1 cellular context compared by ENCODE assay signal in genomic region chr17:48878920-48879898, GRCh38.
TF ChIP-seq lines count a peak whose summit lies in the region.

No MANE protein-coding gene starts in this region.

TF ChIP-seq in HepG2, 621 proteins besides CTCF, POLR2A, EP300 and RAD21 (continued from another document and continues in another):
- peak in 1 of 2 experiments; percentile 66; a peak in 1 of 4 replicates for TF ChIP-seq KLF16 (CRISPR knock-in tag; IDR thresholded peaks at IDR 0.05)
- TF ChIP-seq ZNF281 (CRISPR knock-in tag; IDR thresholded peaks at IDR 0.05; ENCODE audit: borderline replicate concordance), result no peak
- 0 out of 2 replicates have a peak, but pooled peaks have one; percentile 23 for TF ChIP-seq THRA (CRISPR knock-in tag; IDR thresholded peaks at IDR 0.05; ENCODE audit: borderline replicate concordance)
- no peak for TF ChIP-seq SRY (CRISPR knock-in tag; IDR thresholded peaks at IDR 0.05)
- TF ChIP-seq PREB (CRISPR knock-in tag; IDR thresholded peaks at IDR 0.05), result no peak
- TF ChIP-seq ZNF207 (IDR thresholded peaks at IDR 0.05; ENCODE audit: borderline replicate concordance), result no peak
- TF ChIP-seq SMARCC2 (IDR thresholded peaks at IDR 0.05), result no peak
- no peak for TF ChIP-seq ZNF460 (CRISPR knock-in tag; IDR thresholded peaks at IDR 0.05; ENCODE audit: borderline replicate concordance)
- TF ChIP-seq ZNF383 (CRISPR knock-in tag; IDR thresholded peaks at IDR 0.05; ENCODE audit: borderline replicate concordance), result no peak
- TF ChIP-seq DZIP1 (CRISPR knock-in tag; IDR thresholded peaks at IDR 0.05), result no peak
- TF ChIP-seq MTA1 (CRISPR knock-in tag; IDR thresholded peaks at IDR 0.05; ENCODE audit: borderline replicate concordance), result no peak
- no peak for TF ChIP-seq TRAFD1 (CRISPR knock-in tag; IDR thresholded peaks at IDR 0.05; ENCODE audit: borderline replicate concordance)
- TF ChIP-seq, protein P1, sequence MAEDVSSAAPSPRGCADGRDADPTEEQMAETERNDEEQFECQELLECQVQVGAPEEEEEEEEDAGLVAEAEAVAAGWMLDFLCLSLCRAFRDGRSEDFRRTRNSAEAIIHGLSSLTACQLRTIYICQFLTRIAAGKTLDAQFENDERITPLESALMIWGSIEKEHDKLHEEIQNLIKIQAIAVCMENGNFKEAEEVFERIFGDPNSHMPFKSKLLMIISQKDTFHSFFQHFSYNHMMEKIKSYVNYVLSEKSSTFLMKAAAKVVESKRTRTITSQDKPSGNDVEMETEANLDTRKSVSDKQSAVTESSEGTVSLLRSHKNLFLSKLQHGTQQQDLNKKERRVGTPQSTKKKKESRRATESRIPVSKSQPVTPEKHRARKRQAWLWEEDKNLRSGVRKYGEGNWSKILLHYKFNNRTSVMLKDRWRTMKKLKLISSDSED (CRISPR knock-in tag; IDR thresholded peaks at IDR 0.05), result no peak
- TF ChIP-seq, protein P2, sequence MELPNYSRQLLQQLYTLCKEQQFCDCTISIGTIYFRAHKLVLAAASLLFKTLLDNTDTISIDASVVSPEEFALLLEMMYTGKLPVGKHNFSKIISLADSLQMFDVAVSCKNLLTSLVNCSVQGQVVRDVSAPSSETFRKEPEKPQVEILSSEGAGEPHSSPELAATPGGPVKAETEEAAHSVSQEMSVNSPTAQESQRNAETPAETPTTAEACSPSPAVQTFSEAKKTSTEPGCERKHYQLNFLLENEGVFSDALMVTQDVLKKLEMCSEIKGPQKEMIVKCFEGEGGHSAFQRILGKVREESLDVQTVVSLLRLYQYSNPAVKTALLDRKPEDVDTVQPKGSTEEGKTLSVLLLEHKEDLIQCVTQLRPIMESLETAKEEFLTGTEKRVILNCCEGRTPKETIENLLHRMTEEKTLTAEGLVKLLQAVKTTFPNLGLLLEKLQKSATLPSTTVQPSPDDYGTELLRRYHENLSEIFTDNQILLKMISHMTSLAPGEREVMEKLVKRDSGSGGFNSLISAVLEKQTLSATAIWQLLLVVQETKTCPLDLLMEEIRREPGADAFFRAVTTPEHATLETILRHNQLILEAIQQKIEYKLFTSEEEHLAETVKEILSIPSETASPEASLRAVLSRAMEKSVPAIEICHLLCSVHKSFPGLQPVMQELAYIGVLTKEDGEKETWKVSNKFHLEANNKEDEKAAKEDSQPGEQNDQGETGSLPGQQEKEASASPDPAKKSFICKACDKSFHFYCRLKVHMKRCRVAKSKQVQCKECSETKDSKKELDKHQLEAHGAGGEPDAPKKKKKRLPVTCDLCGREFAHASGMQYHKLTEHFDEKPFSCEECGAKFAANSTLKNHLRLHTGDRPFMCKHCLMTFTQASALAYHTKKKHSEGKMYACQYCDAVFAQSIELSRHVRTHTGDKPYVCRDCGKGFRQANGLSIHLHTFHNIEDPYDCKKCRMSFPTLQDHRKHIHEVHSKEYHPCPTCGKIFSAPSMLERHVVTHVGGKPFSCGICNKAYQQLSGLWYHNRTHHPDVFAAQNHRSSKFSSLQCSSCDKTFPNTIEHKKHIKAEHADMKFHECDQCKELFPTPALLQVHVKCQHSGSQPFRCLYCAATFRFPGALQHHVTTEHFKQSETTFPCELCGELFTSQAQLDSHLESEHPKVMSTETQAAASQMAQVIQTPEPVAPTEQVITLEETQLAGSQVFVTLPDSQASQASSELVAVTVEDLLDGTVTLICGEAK (IDR thresholded peaks at IDR 0.05), result no peak
- TF ChIP-seq, protein P2 (CRISPR knock-in tag; IDR thresholded peaks at IDR 0.05), result no peak
- TF ChIP-seq ZNF446 (CRISPR knock-in tag; IDR thresholded peaks at IDR 0.05), result no peak
- TF ChIP-seq, protein P3, sequence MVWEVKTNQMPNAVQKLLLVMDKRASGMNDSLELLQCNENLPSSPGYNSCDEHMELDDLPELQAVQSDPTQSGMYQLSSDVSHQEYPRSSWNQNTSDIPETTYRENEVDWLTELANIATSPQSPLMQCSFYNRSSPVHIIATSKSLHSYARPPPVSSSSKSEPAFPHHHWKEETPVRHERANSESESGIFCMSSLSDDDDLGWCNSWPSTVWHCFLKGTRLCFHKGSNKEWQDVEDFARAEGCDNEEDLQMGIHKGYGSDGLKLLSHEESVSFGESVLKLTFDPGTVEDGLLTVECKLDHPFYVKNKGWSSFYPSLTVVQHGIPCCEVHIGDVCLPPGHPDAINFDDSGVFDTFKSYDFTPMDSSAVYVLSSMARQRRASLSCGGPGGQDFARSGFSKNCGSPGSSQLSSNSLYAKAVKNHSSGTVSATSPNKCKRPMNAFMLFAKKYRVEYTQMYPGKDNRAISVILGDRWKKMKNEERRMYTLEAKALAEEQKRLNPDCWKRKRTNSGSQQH (CRISPR knock-in tag; IDR thresholded peaks at IDR 0.05; ENCODE audit: low read depth), result no peak
- TF ChIP-seq ZNF644 (CRISPR knock-in tag; IDR thresholded peaks at IDR 0.05; ENCODE audit: low read depth), result no peak
- no peak for TF ChIP-seq ZNF567 (CRISPR knock-in tag; IDR thresholded peaks at IDR 0.05; ENCODE audit: borderline replicate concordance)
- peak; percentile 43 to 67; a peak in 1 of 4 replicates for TF ChIP-seq HMGXB4 (CRISPR knock-in tag; IDR thresholded peaks at IDR 0.05; ENCODE audit: borderline replicate concordance in 1 of 2, low read depth in 1 of 2)
- TF ChIP-seq ZBTB34 (CRISPR knock-in tag; IDR thresholded peaks at IDR 0.05), result no peak
- TF ChIP-seq HHEX (CRISPR knock-in tag; IDR thresholded peaks at IDR 0.05), result no peak
- no peak for TF ChIP-seq SALL2 (CRISPR knock-in tag; IDR thresholded peaks at IDR 0.05)
- peak; percentile 9; the same call in 1 of the 2 replicates for TF ChIP-seq SALL1 (CRISPR knock-in tag; IDR thresholded peaks at IDR 0.05)
- TF ChIP-seq NFATC3 (CRISPR knock-in tag; IDR thresholded peaks at IDR 0.05), result peak; percentile 58; the same call in 1 of the 2 replicates
- TF ChIP-seq MTF1 (CRISPR knock-in tag; IDR thresholded peaks at IDR 0.05), result no peak
